In the genomic region with DNA sequence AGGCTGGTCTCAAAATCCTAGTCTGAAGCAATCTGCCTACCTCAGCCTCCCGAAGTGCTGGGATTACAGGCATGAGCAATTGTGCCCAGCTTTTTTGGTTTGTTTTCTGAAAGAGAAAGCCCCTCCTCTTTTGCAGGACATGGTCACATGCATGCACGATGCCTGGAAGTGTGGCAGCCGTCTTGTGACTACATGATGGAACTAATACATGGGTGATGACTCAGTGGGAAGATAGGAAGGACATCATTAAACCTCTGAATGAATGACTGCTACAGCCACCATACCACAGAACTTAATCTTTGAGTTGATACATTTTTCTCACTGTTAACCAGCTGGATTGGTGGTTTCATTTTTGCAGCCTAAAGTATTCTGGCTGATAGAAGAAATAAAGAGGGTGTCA, we compare ENCODE assay signal across 18 cellular contexts. TPM values are rescaled to one million over a fixed set of nuclear protein-coding genes. Genes with fewer than 3 reads are reported as not detected.
DNase-seq lines count a peak whose midpoint lies in the region; ATAC-seq and TF ChIP-seq lines count a peak whose summit lies in the region.
"Had no signal": no experiment of that assay in that cellular context is flagged by ENCODE, and none has a peak within 500 bp of the region (broad histone marks: within the 10 kb centered on the region; RNA-seq: fewer than 3 reads in every experiment).

No MANE protein-coding gene starts in this region.

- no peaks in the 10 kb centered on the region for H3K4me1 ChIP-seq in foreskin keratinocyte
- H3K4me1 ChIP-seq: Peyer's patch had no signal

- no peak overlapping the region for H3K27ac ChIP-seq in foreskin keratinocyte
- H3K27ac ChIP-seq: cardiac muscle cell, Peyer's patch had no signal

- TF ChIP-seq CTCF in foreskin keratinocyte (conservative IDR thresholded peaks at IDR 0.05): no peak

- ATAC-seq in foreskin keratinocyte (peak; percentile 34), HG03354 (IDR thresholded peaks at IDR 0.05; ENCODE audit: poor library complexity, severe bottlenecking, unreplicated experiment) (no peak), GM19324 (IDR thresholded peaks at IDR 0.05; ENCODE audit: low FRiP score, unreplicated experiment) (no peak)
- ATAC-seq: CD8-positive, alpha-beta T cell had no signal

- DNase-seq in A172 (ENCODE audit: low spot score) (peak; percentile 11), H4 (ENCODE audit: low spot score) (peak; percentile 45), SW480 (ENCODE audit: low spot score) (peak; percentile 38), foreskin keratinocyte (peak in 1 of 2 donors; percentile 39), NCI-H446 (lab: John Stamatoyannopoulos, UW) (no peak)
- no peak for DNase-seq in activated CD4-positive, CD25-positive, alpha-beta regulatory T cell treated with anti-CD3 and anti-CD28 coated beads, Interleukin-2, amount 50 U/mL, for 72 hours
- DNase-seq: activated CD4-positive, alpha-beta T cell treated with anti-CD3 and anti-CD28 coated beads, Interleukin-2, amount 10 ng/mL, durations not matched to agents 7 days and 5 days; CD8-positive, alpha-beta T cell; effector memory CD4-positive, alpha-beta T cell; IMR-90; naive B cell; NCI-H2081; NCI-H748 treated with DMSO at 0.1 percent for 48 hours; Peyer's patch; stimulated activated CD4-positive, alpha-beta T cell treated with anti-CD3 and anti-CD28 coated beads, Interleukin-2, amount 100 ng/mL, for 48 hours had no signal

- H3K27me3 ChIP-seq in foreskin keratinocyte: peaks cover 41% of the 10 kb centered on the region
- H3K27me3 ChIP-seq: cardiac muscle cell, Peyer's patch had no signal

RNA-seq across cellular contexts. Expression of a gene that starts 13.4 kb away (rescaled TPM):
- total RNA-seq in A172 (2014; rRNA removed; shearing (Covaris generic)): 35.0 and 48.0 TPM in 2 replicates
- 31.2 and 39.8 TPM in 2 replicates for total RNA-seq in H4 (2014; rRNA removed; shearing (Covaris generic))
- total RNA-seq in foreskin keratinocyte: 52.5 and 63.1 TPM in 2 replicates
- polyA plus RNA-seq in foreskin keratinocyte: 55.6 and 60.6 TPM in 2 replicates

Comparison
In these comparisons a context has a peak if more than half of its experiments do, and no peak if none do; other contexts are left out.
1. DNase-seq: peak in A172 (single experiment), H4 (single experiment) and SW480 (single experiment); none in NCI-H446 (0 of 2) and activated CD4-positive, CD25-positive, alpha-beta regulatory T cell treated with anti-CD3 and anti-CD28 coated beads, Interleukin-2, amount 50 U/mL, for 72 hours (single experiment).